ENCODE assay signal across 16 cellular contexts in genomic region chr12:116161588-116161987, GRCh38.
DNase-seq lines count a peak whose midpoint lies in the region; ATAC-seq and TF ChIP-seq lines count a peak whose summit lies in the region.
"Had no signal": no experiment of that assay in that cellular context is flagged by ENCODE, and none has a peak within 500 bp of the region (broad histone marks: within the 10 kb centered on the region; RNA-seq: fewer than 3 reads in every experiment).

No MANE protein-coding gene starts in this region.

- H4K20me1 ChIP-seq in H9 (ENCODE audit: control insufficient read depth, insufficient read depth, insufficient read length) (no peaks in the 10 kb centered on the region), PC-3 (ENCODE audit: low read length) (peaks cover 76% of the 10 kb centered on the region), neural progenitor cell (ENCODE audit: low read depth) (peaks cover 91% of the 10 kb centered on the region)

- H3K4me3 Mint-ChIP-seq in H9 (no peak overlapping the region), neural progenitor cell (no peak overlapping the region)
- H3K4me3 Mint-ChIP-seq: activated B cell treated with CpG ODN at 0.5 μM for 24 hours had no signal

- H3K18ac ChIP-seq in H9 (ENCODE audit: insufficient read length, low read depth, low read length) = no peak overlapping the region

- H3K4me2 ChIP-seq in H9 (ENCODE audit: insufficient read depth, insufficient read length, low read length) (no peak overlapping the region), PC-3 (ENCODE audit: low read length) (peak overlapping the region; percentile 63), neural progenitor cell (peak overlapping the region; percentile 65)
- H3K4me2 ChIP-seq: BLaER1 had no signal

- H3K4ac ChIP-seq in H9 (ENCODE audit: low read depth, low read length) = no peak overlapping the region

- H2AK5ac ChIP-seq in H9 (ENCODE audit: insufficient read length, low read length) = no peak overlapping the region

- peak overlapping the region; percentile 11; the same call in 1 of the 2 replicates for H3K4me3 ChIP-seq in PC-3 (ENCODE audit: low read length)
- H3K4me3 ChIP-seq in neural progenitor cell = peak overlapping the region; percentile 4
- H3K4me3 ChIP-seq: BLaER1, colonic mucosa, MG63 had no signal

- H4K5ac ChIP-seq in H9 (ENCODE audit: insufficient read length, low read depth, low read length) = no peak overlapping the region

- H3K14ac ChIP-seq in H9 (ENCODE audit: insufficient read depth, low read length) = no peak overlapping the region

- no TSS peak for BruUV-seq in PC-3 (replicated peaks; lab: Mats Ljungman, UMichigan)

- no peak overlapping the region for H2BK120ac ChIP-seq in H9 (ENCODE audit: low read depth, low read length, poor library complexity, severe bottlenecking)

- H3K9me2 ChIP-seq in PC-3 (replicated peaks; ENCODE audit: low read length) = no peaks in the 10 kb centered on the region

- DNase-seq in H9 (no peak), PC-3 (peak; percentile 90), fibroblast of gingiva (ENCODE audit: low read depth) (peak; percentile 17), neural progenitor cell (ENCODE audit: low spot score) (no peak), posterior vena cava (ENCODE audit: low spot score) (no peak)
- DNase-seq: activated B cell treated with CpG ODN at 0.5 μM for 24 hours, colonic mucosa, hypothalamus, left cardiac atrium, MG63, NCI-H1694 treated with DMSO at 0.1 percent for 48 hours, T-helper 1 cell had no signal

- ATAC-seq in PC-3 (peak; percentile 74), GM19467 (IDR thresholded peaks at IDR 0.05; ENCODE audit: unreplicated experiment) (no peak), HG02884 (IDR thresholded peaks at IDR 0.05; ENCODE audit: unreplicated experiment) (no peak)
- ATAC-seq: left cardiac atrium had no signal

- H3K27ac Mint-ChIP-seq in H9 = peak overlapping the region in 2 of 3 experiments; percentile 36 to 94; a peak in 4 of 7 replicates
- H3K27ac Mint-ChIP-seq in neural progenitor cell = no peak overlapping the region
- H3K27ac Mint-ChIP-seq: activated B cell treated with CpG ODN at 0.5 μM for 24 hours; activated T-helper 2 cell treated with anti-CD3 and anti-CD28 coated beads, Interferon-gamma antibody, Interleukin-2, Interleukin-4, amounts not matched to agents 10 μg/mL and 5 μg/mL and 100 μg/mL, durations not matched to agents 14 hours and 24 hours and 36 hours had no signal

- H3K79me2 ChIP-seq in H9 (ENCODE audit: insufficient read depth, low read length) (peaks cover 9% of the 10 kb centered on the region; the same call in 1 of the 2 replicates), PC-3 (ENCODE audit: low read length) (peaks cover 95% of the 10 kb centered on the region), neural progenitor cell (ENCODE audit: low read depth) (peaks cover 100% of the 10 kb centered on the region)

- H2BK20ac ChIP-seq in H9 (ENCODE audit: low read depth, low read length, poor library complexity, severe bottlenecking) = no peak overlapping the region

- H3K9ac ChIP-seq in H9 (ENCODE audit: extremely low read depth, insufficient read length, low read length) (no peak overlapping the region), PC-3 (ENCODE audit: low read length) (peak overlapping the region; percentile 30; the same call in 1 of the 2 replicates), neural progenitor cell (no peak overlapping the region)
- H3K9ac ChIP-seq: BLaER1 had no signal

- H2AFZ ChIP-seq in H9 (ENCODE audit: low read length) (no peak overlapping the region), PC-3 (ENCODE audit: low read length) (no peak overlapping the region), neural progenitor cell (replicated peaks) (no peak overlapping the region)

- H2BK15ac ChIP-seq in H9 (ENCODE audit: low read depth, low read length) = no peak overlapping the region

- POLR2A ChIA-PET in PC-3 (lab: Charles Lee; ENCODE audit: unreplicated experiment) = interaction anchor here (0.6 kb wide), 1 partner anchor 101 kb away, joined by 3 read pairs; no protein-coding TSS in a partner anchor

- no peak overlapping the region for H2BK5ac ChIP-seq in H9 (ENCODE audit: insufficient read length, low read length)

- H3F3A ChIP-seq in PC-3 (ENCODE audit: low read length, unreplicated experiment) (peaks cover 7% of the 10 kb centered on the region), neural progenitor cell (ENCODE audit: low read depth) (peaks cover 26% of the 10 kb centered on the region)

- H3K27me3 Mint-ChIP-seq in H9 (ENCODE audit: low read depth) (no peaks in the 10 kb centered on the region), neural progenitor cell (ENCODE audit: insufficient read depth, low read depth) (no peaks in the 10 kb centered on the region)
- H3K27me3 Mint-ChIP-seq: activated B cell treated with CpG ODN at 0.5 μM for 24 hours had no signal

- H3K9me3 ChIP-seq in H9 (ENCODE audit: control insufficient read depth, low read depth, low read length) = no peaks in the 10 kb centered on the region
- no peaks in the 10 kb centered on the region for H3K9me3 ChIP-seq in PC-3 (ENCODE audit: low read length)
- H3K9me3 ChIP-seq in neural progenitor cell (ENCODE audit: low read depth) = no peaks in the 10 kb centered on the region
- H3K9me3 ChIP-seq: BLaER1, colonic mucosa, MG63 had no signal

- no peak overlapping the region for H3K27ac ChIP-seq in H9 (ENCODE audit: insufficient read length, low read depth, low read length)
- H3K27ac ChIP-seq in PC-3 (ENCODE audit: low read length) = peak overlapping the region; percentile 66
- H3K27ac ChIP-seq in neural progenitor cell = peak overlapping the region; percentile 52
- H3K27ac ChIP-seq: BLaER1, colonic mucosa had no signal

- H4K91ac ChIP-seq in H9 (ENCODE audit: insufficient read length, low read depth, low read length) = no peak overlapping the region

- no CpG with 5 or more reads among the region's 4 CpGs for WGBS in H9 (ENCODE audit: extremely low coverage, insufficient read length, low lambda C conversion rate)

- H3K79me1 ChIP-seq in H9 (ENCODE audit: insufficient read depth, low read depth, low read length, poor library complexity, severe bottlenecking) = peaks cover 2% of the 10 kb centered on the region

- H3T11ph ChIP-seq in H9 (ENCODE audit: low read length) = no peak overlapping the region

- no peaks in the 10 kb centered on the region for H3K36me3 Mint-ChIP-seq in H9 (ENCODE audit: insufficient read depth in 1 of 3, low read depth in 3 of 3)
- no peaks in the 10 kb centered on the region for H3K36me3 Mint-ChIP-seq in neural progenitor cell

- H2BK12ac ChIP-seq in H9 (ENCODE audit: insufficient read length, low read depth, low read length) = no peak overlapping the region

- TF ChIP-seq CTCF in H9 (conservative IDR thresholded peaks at IDR 0.05) (no peak), PC-3 (conservative IDR thresholded peaks at IDR 0.05; ENCODE audit: low read depth, low read length) (no peak), neural progenitor cell (IDR thresholded peaks at IDR 0.05) (no peak)

- intact Hi-C loops in PC-3 (cut with micrococcal nuclease) = loop anchor here (1.0 kb wide), 1 partner anchor 18 kb away; no protein-coding TSS in a partner anchor
- intact Hi-C loops in posterior vena cava (cut with DNase I) = no loop called here

- H3K56ac ChIP-seq in H9 (ENCODE audit: insufficient read length, low read depth, low read length) = no peak overlapping the region

- no peaks in the 10 kb centered on the region for H3K27me3 ChIP-seq in H9 (ENCODE audit: insufficient read depth, low read length)
- no peaks in the 10 kb centered on the region for H3K27me3 ChIP-seq in PC-3 (ENCODE audit: low read length)
- no peaks in the 10 kb centered on the region for H3K27me3 ChIP-seq in neural progenitor cell
- H3K27me3 ChIP-seq: BLaER1, colonic mucosa, MG63 had no signal

- no peak overlapping the region for H3K23ac ChIP-seq in H9 (ENCODE audit: insufficient read length, low read depth, low read length)

- H3K36me3 ChIP-seq in PC-3 (ENCODE audit: low read depth, low read length) (no peaks in the 10 kb centered on the region), neural progenitor cell (no peaks in the 10 kb centered on the region)
- H3K36me3 ChIP-seq: BLaER1, colonic mucosa, MG63 had no signal

- CTCF ChIA-PET in PC-3 (lab: Charles Lee) = interaction anchor here (0.5 to 1.0 kb wide), 3 partner anchors 74 to 164 kb away, joined by 4 to 6 read pairs (median 5); no protein-coding TSS in a partner anchor

- peaks cover 51 to 62% of the 10 kb centered on the region in 2 experiments for H3K4me1 Mint-ChIP-seq in H9
- H3K4me1 Mint-ChIP-seq in neural progenitor cell = peaks cover 36% of the 10 kb centered on the region

- no peaks in the 10 kb centered on the region; the same call in 1 of the 2 replicates for H3K4me1 ChIP-seq in H9 (ENCODE audit: insufficient read depth, low read length)
- peaks cover 57% of the 10 kb centered on the region for H3K4me1 ChIP-seq in PC-3 (ENCODE audit: insufficient read depth, low read length)
- H3K4me1 ChIP-seq in neural progenitor cell = peaks cover 75% of the 10 kb centered on the region

- H3K9me3 Mint-ChIP-seq in H9 (no peaks in the 10 kb centered on the region), neural progenitor cell (no peaks in the 10 kb centered on the region)
- H3K9me3 Mint-ChIP-seq: activated B cell treated with CpG ODN at 0.5 μM for 24 hours; activated T-helper 2 cell treated with anti-CD3 and anti-CD28 coated beads, Interferon-gamma antibody, Interleukin-2, Interleukin-4, amounts not matched to agents 10 μg/mL and 5 μg/mL and 100 μg/mL, durations not matched to agents 14 hours and 24 hours and 36 hours had no signal

- H3K23me2 ChIP-seq in H9 (ENCODE audit: insufficient read length, low read depth, low read length, poor library complexity, severe bottlenecking) = no peaks in the 10 kb centered on the region

- no peak overlapping the region for H4K8ac ChIP-seq in H9 (replicated peaks; ENCODE audit: insufficient read length, low read depth, low read length)

Comparison
In these comparisons a context has a peak if more than half of its experiments do, and no peak if none do; other contexts are left out.
1. DNase-seq: peak in PC-3 (single experiment) and fibroblast of gingiva (single experiment); none in H9 (single experiment), neural progenitor cell (single experiment) and posterior vena cava (single experiment).